ENCODE assay signal across 11 cellular contexts in genomic region chr15:73951591-73951990, GRCh38. TPM values are rescaled to one million over a fixed set of nuclear protein-coding genes. Genes with fewer than 3 reads are reported as not detected.
DNase-seq lines count a peak whose midpoint lies in the region; ATAC-seq and TF ChIP-seq lines count a peak whose summit lies in the region.
"Had no signal": no experiment of that assay in that cellular context is flagged by ENCODE, and none has a peak within 500 bp of the region (broad histone marks: within the 10 kb centered on the region; RNA-seq: fewer than 3 reads in every experiment).

No MANE protein-coding gene starts in this region.

- peaks cover 4 to 6% of the 10 kb centered on the region in 2 donors for H3K4me1 Mint-ChIP-seq in immature natural killer cell

- peaks cover 0 to 12% of the 10 kb centered on the region in 2 experiments for H3K36me3 ChIP-seq in SK-N-SH (replicated peaks in 1 of 2; ENCODE audit: control insufficient read depth in 1 of 2, insufficient read depth in 2 of 2, low read length in 1 of 2)
- H3K36me3 ChIP-seq in ovary, result no peaks in the 10 kb centered on the region
- no peaks in the 10 kb centered on the region for H3K36me3 ChIP-seq in Karpas-422 (ENCODE audit: insufficient read depth, low read length)
- H3K36me3 ChIP-seq in PC-3 (ENCODE audit: low read depth, low read length), result peaks cover 34% of the 10 kb centered on the region
- H3K36me3 ChIP-seq: BE2C had no signal

- ATAC-seq in left cardiac atrium, result peak; percentile 0 to 33
- no peak for ATAC-seq in PC-3

- H3K9me3 Mint-ChIP-seq in immature natural killer cell, result no peaks in the 10 kb centered on the region
- H3K9me3 Mint-ChIP-seq: activated naive CD8-positive, alpha-beta T cell treated with anti-CD3 and anti-CD28 coated beads for 36 hours; H9 had no signal

- intact Hi-C loops in left cardiac atrium (cut with DNase I) (no loop called here), ovary (cut with DNase I) (loop anchor here in 2 of 4 donors (10.0 kb wide), 2 partner anchors 353 to 363 kb away; no protein-coding TSS in a partner anchor), PC-3 (cut with micrococcal nuclease) (no loop called here)

- BruUV-seq in PC-3 (replicated peaks; lab: Mats Ljungman, UMichigan), result no TSS peak

- WGBS in SK-N-SH (ENCODE audit: low lambda C conversion rate), result 86% methylated on average over 8 of the region's 12 CpGs
- 27 to 39% (median 34%) methylated on average over 12 of the region's 12 CpGs for WGBS in ovary, 3 donors

- no peak for TF ChIP-seq POLR2A in ovary (IDR thresholded peaks at IDR 0.05)

- peak overlapping the region in 1 of 6 donors; percentile 36 for H3K27ac Mint-ChIP-seq in immature natural killer cell

- POLR2A ChIA-PET in AG04450 (lab: Yijun Ruan, JAX) (interaction anchor here (0.8 to 1.3 kb wide), 5 partner anchors 10 to 29 kb away, joined by 3 to 8 read pairs (median 4); partner anchors contain the start of gene LOXL1), SK-N-SH (lab: Yijun Ruan, JAX) (interaction anchor here (0.9 to 1.1 kb wide), 4 partner anchors 15 to 340 kb away, joined by 4 to 6 read pairs (median 5); no protein-coding TSS in a partner anchor), PC-3 (lab: Charles Lee; ENCODE audit: unreplicated experiment) (no interaction called here)

- peaks cover 15% of the 10 kb centered on the region for H3F3A ChIP-seq in SK-N-SH (replicated peaks; ENCODE audit: insufficient read depth)
- peaks cover 10% of the 10 kb centered on the region for H3F3A ChIP-seq in PC-3 (ENCODE audit: low read length, unreplicated experiment)

- peak overlapping the region; percentile 39; the same call in 1 of the 2 replicates for H3K4me2 ChIP-seq in SK-N-SH
- H3K4me2 ChIP-seq in Karpas-422 (ENCODE audit: low read depth, low read length, poor library complexity, severe bottlenecking), result no peak overlapping the region
- no peak overlapping the region for H3K4me2 ChIP-seq in PC-3 (ENCODE audit: low read length)

- H3K79me2 ChIP-seq in SK-N-SH (ENCODE audit: insufficient read depth) (no peaks in the 10 kb centered on the region), Karpas-422 (ENCODE audit: low read length) (no peaks in the 10 kb centered on the region), PC-3 (ENCODE audit: low read length) (peaks cover 16% of the 10 kb centered on the region)

- CTCF ChIA-PET in AG04450 (lab: Charles Lee) (interaction anchor here (0.6 to 3.7 kb wide), 27 partner anchors 9 to 370 kb away, joined by 3 to 38 read pairs (median 5); partner anchors contain the start of genes LOXL1, PML and TBC1D21), SK-N-SH (lab: Yijun Ruan, JAX) (interaction anchor here (0.6 to 2.4 kb wide), 35 partner anchors 9 to 371 kb away, joined by 3 to 54 read pairs (median 4); partner anchors contain the start of genes LOXL1 and PML), PC-3 (lab: Charles Lee) (interaction anchor here (0.6 to 1.3 kb wide), 3 partner anchors 21 to 97 kb away, joined by 4 to 9 read pairs (median 5); no protein-coding TSS in a partner anchor)

- peak overlapping the region; percentile 61 for H3K9ac ChIP-seq in SK-N-SH
- H3K9ac ChIP-seq in Karpas-422 (ENCODE audit: low read length), result no peak overlapping the region
- no peak overlapping the region for H3K9ac ChIP-seq in PC-3 (ENCODE audit: low read length)

- H2AFZ ChIP-seq in SK-N-SH (ENCODE audit: low read depth), result no peak overlapping the region
- no peak overlapping the region for H2AFZ ChIP-seq in Karpas-422 (ENCODE audit: low read length)
- H2AFZ ChIP-seq in PC-3 (ENCODE audit: low read length), result no peak overlapping the region

- H3K36me3 Mint-ChIP-seq in immature natural killer cell, result no peaks in the 10 kb centered on the region
- H3K36me3 Mint-ChIP-seq: activated naive CD8-positive, alpha-beta T cell treated with anti-CD3 and anti-CD28 coated beads for 36 hours had no signal

- no peak overlapping the region for H3K4me3 ChIP-seq in AG04450 (ENCODE audit: low read depth, low read length)
- no peak overlapping the region for H3K4me3 ChIP-seq in SK-N-SH (ENCODE audit: low read depth in 2 of 2, low read length in 1 of 2)
- no peak overlapping the region for H3K4me3 ChIP-seq in ovary
- no peak overlapping the region for H3K4me3 ChIP-seq in Karpas-422 (ENCODE audit: low read length)
- H3K4me3 ChIP-seq in PC-3 (ENCODE audit: low read length), result no peak overlapping the region

- no peaks in the 10 kb centered on the region for H3K9me3 ChIP-seq in AG04450 (ENCODE audit: control insufficient read depth, insufficient read depth, low read length)
- no peaks in the 10 kb centered on the region for H3K9me3 ChIP-seq in SK-N-SH
- H3K9me3 ChIP-seq in ovary, result no peaks in the 10 kb centered on the region
- no peaks in the 10 kb centered on the region for H3K9me3 ChIP-seq in Karpas-422 (ENCODE audit: low read length)
- no peaks in the 10 kb centered on the region for H3K9me3 ChIP-seq in PC-3 (ENCODE audit: low read length)
- H3K9me3 ChIP-seq: BE2C had no signal

- H3K27me3 ChIP-seq in AG04450 (ENCODE audit: control insufficient read depth, insufficient read depth, low read length) (no peaks in the 10 kb centered on the region), SK-N-SH (ENCODE audit: insufficient read depth) (no peaks in the 10 kb centered on the region), ovary (no peaks in the 10 kb centered on the region), Karpas-422 (ENCODE audit: low read length) (no peaks in the 10 kb centered on the region), PC-3 (ENCODE audit: low read length) (no peaks in the 10 kb centered on the region)
- H3K27me3 ChIP-seq: BE2C had no signal

- no peaks in the 10 kb centered on the region for H4K20me1 ChIP-seq in SK-N-SH (ENCODE audit: insufficient read depth)
- no peaks in the 10 kb centered on the region for H4K20me1 ChIP-seq in Karpas-422 (ENCODE audit: insufficient read depth, low read depth, low read length)
- no peaks in the 10 kb centered on the region for H4K20me1 ChIP-seq in PC-3 (ENCODE audit: low read length)

- no peak overlapping the region for H3K4me3 Mint-ChIP-seq in immature natural killer cell
- H3K4me3 Mint-ChIP-seq: activated naive CD8-positive, alpha-beta T cell treated with anti-CD3 and anti-CD28 coated beads for 36 hours; H9 had no signal

- no peaks in the 10 kb centered on the region for H3K9me2 ChIP-seq in SK-N-SH
- no peaks in the 10 kb centered on the region for H3K9me2 ChIP-seq in Karpas-422 (replicated peaks; ENCODE audit: insufficient read depth, low read length)
- H3K9me2 ChIP-seq in PC-3 (replicated peaks; ENCODE audit: low read length), result no peaks in the 10 kb centered on the region

- H3K4me1 ChIP-seq in SK-N-SH (ENCODE audit: control insufficient read depth in 1 of 2, insufficient read depth in 2 of 2, low read depth in 1 of 2, low read length in 1 of 2) (peaks cover 26 to 33% of the 10 kb centered on the region in 2 experiments), ovary (ENCODE audit: insufficient read depth) (peaks cover 12% of the 10 kb centered on the region), Karpas-422 (ENCODE audit: low read length) (no peaks in the 10 kb centered on the region; the same call in 1 of the 2 replicates), PC-3 (ENCODE audit: insufficient read depth, low read length) (peaks cover 25% of the 10 kb centered on the region)

- H3K27ac ChIP-seq in AG04450 (ENCODE audit: low read depth, low read length), result peak overlapping the region; percentile 82
- H3K27ac ChIP-seq in SK-N-SH (ENCODE audit: low read depth in 2 of 2, low read length in 1 of 2), result peak overlapping the region; percentile 75 to 92
- peak overlapping the region; percentile 68 to 97 for H3K27ac ChIP-seq in ovary
- H3K27ac ChIP-seq in Karpas-422 (ENCODE audit: low read length), result no peak overlapping the region
- no peak overlapping the region for H3K27ac ChIP-seq in PC-3 (ENCODE audit: low read length)

- TF ChIP-seq EP300 in SK-N-SH (IDR thresholded peaks at IDR 0.05; ENCODE audit: borderline replicate concordance in 1 of 2, low read depth in 1 of 2, low read length in 1 of 2) (no peak), ovary (IDR thresholded peaks at IDR 0.05) (no peak)

- peaks cover 0 to 6% (median 1%) of the 10 kb centered on the region in 3 donors for H3K27me3 Mint-ChIP-seq in immature natural killer cell (ENCODE audit: low read depth in 3 of 3)
- H3K27me3 Mint-ChIP-seq: activated naive CD8-positive, alpha-beta T cell treated with anti-CD3 and anti-CD28 coated beads for 36 hours had no signal

- TF ChIP-seq CTCF in AG04450 (IDR thresholded peaks at IDR 0.05; ENCODE audit: low read depth, low read length) (no peak), SK-N-SH (IDR thresholded peaks at IDR 0.05) (no peak), ovary (IDR thresholded peaks at IDR 0.05) (no peak), PC-3 (conservative IDR thresholded peaks at IDR 0.05; ENCODE audit: low read depth, low read length) (no peak)

- TF ChIP-seq RAD21 in SK-N-SH (IDR thresholded peaks at IDR 0.05; ENCODE audit: low read length), result no peak

- no peak for DNase-seq in AG04450 (ENCODE audit: low read depth, low spot score)
- DNase-seq in SK-N-SH, result peak; percentile 54
- DNase-seq in left cardiac atrium, result no peak
- DNase-seq in ovary, result no peak
- no peak for DNase-seq in NCI-H2196 treated with DMSO at 0.1 percent for 48 hours (lab: John Stamatoyannopoulos, UW; ENCODE audit: unreplicated experiment)
- no peak for DNase-seq in Karpas-422
- no peak for DNase-seq in PC-3
- no peak for DNase-seq in immature natural killer cell

RNA-seq across cellular contexts. Expression of gene LOXL1, which starts 25.3 kb away (rescaled TPM):
- polyA plus RNA-seq in AG04450 (2011; rRNA removed) (114 and 206 TPM in 2 replicates), SK-N-SH (2012; rRNA removed) (37.5 and 50.3 TPM in 2 replicates), ovary (10 to 100 TPM; 16.1 to 17.0 TPM), immature natural killer cell (1 to 10 TPM in 1 of 3 donors, under 1 TPM in 1, not detected in 1; 0.98 to 1.1 TPM)
- 260 and 359 TPM in 2 replicates for polyA minus RNA-seq in AG04450 (2011; rRNA and poly(A)+ RNA removed)
- polyA plus RNA-seq in SK-N-SH (2012; cell fraction: cytosol; rRNA removed), result 36.5 and 50.1 TPM in 2 replicates
- polyA plus RNA-seq in SK-N-SH (2012; cell fraction: nucleus; rRNA removed), result 52.4 and 60.2 TPM in 2 replicates
- total RNA-seq in left cardiac atrium (10 to 100 TPM; 12.0 to 31.5 TPM), ovary (10 to 100 TPM; 10.1 to 33.8 (median 19.9) TPM), PC-3 (2014; rRNA removed) (224 and 249 TPM in 2 replicates)
- not detected in 2 replicates for total RNA-seq in Karpas-422 (2014; rRNA removed; shearing (Covaris generic); ENCODE audit: low replicate concordance)

RNA-seq across cellular contexts. Expression of gene STOML1, which starts 40.5 kb away (rescaled TPM):
- 7.3 and 10.0 TPM in 2 replicates for polyA plus RNA-seq in AG04450 (2011; rRNA removed)
- polyA minus RNA-seq in AG04450 (2011; rRNA and poly(A)+ RNA removed), result 5.0 and 6.3 TPM in 2 replicates
- 19.1 and 20.4 TPM in 2 replicates for polyA plus RNA-seq in SK-N-SH (2012; rRNA removed)
- polyA plus RNA-seq in SK-N-SH (2012; cell fraction: cytosol; rRNA removed), result 8.2 and 13.5 TPM in 2 replicates
- polyA plus RNA-seq in SK-N-SH (2012; cell fraction: nucleus; rRNA removed), result 27.9 and 28.2 TPM in 2 replicates
- total RNA-seq in left cardiac atrium, result 10 to 100 TPM; 20.3 to 21.1 TPM
- 10 to 100 TPM in 5 of 7 donors, 1 to 10 TPM in 2; 6.0 to 22.9 (median 13.3) TPM for total RNA-seq in ovary
- polyA plus RNA-seq in ovary, result 10 to 100 TPM in 1 of 2 donors, 1 to 10 TPM in 1; 2.1 to 12.1 TPM
- total RNA-seq in Karpas-422 (2014; rRNA removed; shearing (Covaris generic); ENCODE audit: low replicate concordance), result 2.3 and 5.4 TPM in 2 replicates
- 10.1 and 12.0 TPM in 2 replicates for total RNA-seq in PC-3 (2014; rRNA removed)
- 10 to 100 TPM; 12.7 to 17.4 (median 13.2) TPM for polyA plus RNA-seq in immature natural killer cell

RNA-seq across cellular contexts. Expression of gene PML, which starts 42.9 kb away (rescaled TPM):
- 7.6 and 12.5 TPM in 2 replicates for polyA plus RNA-seq in AG04450 (2011; rRNA removed)
- polyA minus RNA-seq in AG04450 (2011; rRNA and poly(A)+ RNA removed), result 22.0 and 22.5 TPM in 2 replicates
- 14.0 and 18.4 TPM in 2 replicates for polyA plus RNA-seq in SK-N-SH (2012; rRNA removed)
- polyA plus RNA-seq in SK-N-SH (2012; cell fraction: cytosol; rRNA removed), result 7.9 and 12.9 TPM in 2 replicates
- polyA plus RNA-seq in SK-N-SH (2012; cell fraction: nucleus; rRNA removed), result 48.3 and 66.5 TPM in 2 replicates
- 10 to 100 TPM; 23.4 to 38.7 TPM for total RNA-seq in left cardiac atrium
- total RNA-seq in ovary, result 10 to 100 TPM; 37.4 to 60.8 (median 51.7) TPM
- 10 to 100 TPM; 20.7 to 26.0 TPM for polyA plus RNA-seq in ovary
- 15.4 and 21.5 TPM in 2 replicates for total RNA-seq in Karpas-422 (2014; rRNA removed; shearing (Covaris generic); ENCODE audit: low replicate concordance)
- 18.7 and 41.0 TPM in 2 replicates for total RNA-seq in PC-3 (2014; rRNA removed)
- 10 to 100 TPM in 2 of 3 donors, 1 to 10 TPM in 1; 8.0 to 47.7 (median 16.2) TPM for polyA plus RNA-seq in immature natural killer cell

Comparison
In these comparisons a context has a peak if more than half of its experiments do, and no peak if none do; other contexts are left out.
1. H3K27ac ChIP-seq: peak in AG04450 (single experiment), SK-N-SH (2 of 2) and ovary (2 of 2); none in Karpas-422 (single experiment) and PC-3 (single experiment).
2. RNA of gene LOXL1, which starts 25.3 kb away (total RNA-seq): 224 to 249 TPM in PC-3, 12.0 to 31.5 TPM in left cardiac atrium and 10.1 to 33.8 TPM in ovary; not detected in Karpas-422; every median in the first group is over 10 times any median in the second.